7 cellular contexts compared by ENCODE assay signal in genomic region chr2:21996339-21996738, GRCh38.
"Had no signal": no experiment of that assay in that cellular context is flagged by ENCODE, and none has a peak within 500 bp of the region (broad histone marks: within the 10 kb centered on the region; RNA-seq: fewer than 3 reads in every experiment).

No MANE protein-coding gene starts in this region.

- DNase-seq: IMR-90, KBM-7, KG1 had no signal

- H3K27ac ChIP-seq: HL-60, KMS-11 had no signal

- H3K9ac ChIP-seq: KMS-11 had no signal

- H3K4me2 ChIP-seq: KMS-11 had no signal

- ATAC-seq: K562 had no signal

- FAIRE-seq: HTR-8/SVneo, K562 had no signal

- H3K4me3 ChIP-seq: K562 had no signal
